1 cellular context compared by ENCODE assay signal in genomic region chr6:75204959-75205775, GRCh38.
TF ChIP-seq lines count a peak whose summit lies in the region.

No MANE protein-coding gene starts in this region.

TF ChIP-seq in SK-N-SH, 30 proteins besides CTCF, POLR2A, EP300 and RAD21 (continued from another document):
- TF ChIP-seq, protein P1, sequence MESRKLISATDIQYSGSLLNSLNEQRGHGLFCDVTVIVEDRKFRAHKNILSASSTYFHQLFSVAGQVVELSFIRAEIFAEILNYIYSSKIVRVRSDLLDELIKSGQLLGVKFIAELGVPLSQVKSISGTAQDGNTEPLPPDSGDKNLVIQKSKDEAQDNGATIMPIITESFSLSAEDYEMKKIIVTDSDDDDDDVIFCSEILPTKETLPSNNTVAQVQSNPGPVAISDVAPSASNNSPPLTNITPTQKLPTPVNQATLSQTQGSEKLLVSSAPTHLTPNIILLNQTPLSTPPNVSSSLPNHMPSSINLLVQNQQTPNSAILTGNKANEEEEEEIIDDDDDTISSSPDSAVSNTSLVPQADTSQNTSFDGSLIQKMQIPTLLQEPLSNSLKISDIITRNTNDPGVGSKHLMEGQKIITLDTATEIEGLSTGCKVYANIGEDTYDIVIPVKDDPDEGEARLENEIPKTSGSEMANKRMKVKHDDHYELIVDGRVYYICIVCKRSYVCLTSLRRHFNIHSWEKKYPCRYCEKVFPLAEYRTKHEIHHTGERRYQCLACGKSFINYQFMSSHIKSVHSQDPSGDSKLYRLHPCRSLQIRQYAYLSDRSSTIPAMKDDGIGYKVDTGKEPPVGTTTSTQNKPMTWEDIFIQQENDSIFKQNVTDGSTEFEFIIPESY (IDR thresholded peaks at IDR 0.05; ENCODE audit: borderline replicate concordance, low read depth), result no peak
- TF ChIP-seq MAX (IDR thresholded peaks at IDR 0.05; ENCODE audit: low read depth) (no peak), YY1 (IDR thresholded peaks at IDR 0.05; ENCODE audit: low read depth) (no peak), JUND (IDR thresholded peaks at IDR 0.05) (no peak)
- TF ChIP-seq, protein P2, sequence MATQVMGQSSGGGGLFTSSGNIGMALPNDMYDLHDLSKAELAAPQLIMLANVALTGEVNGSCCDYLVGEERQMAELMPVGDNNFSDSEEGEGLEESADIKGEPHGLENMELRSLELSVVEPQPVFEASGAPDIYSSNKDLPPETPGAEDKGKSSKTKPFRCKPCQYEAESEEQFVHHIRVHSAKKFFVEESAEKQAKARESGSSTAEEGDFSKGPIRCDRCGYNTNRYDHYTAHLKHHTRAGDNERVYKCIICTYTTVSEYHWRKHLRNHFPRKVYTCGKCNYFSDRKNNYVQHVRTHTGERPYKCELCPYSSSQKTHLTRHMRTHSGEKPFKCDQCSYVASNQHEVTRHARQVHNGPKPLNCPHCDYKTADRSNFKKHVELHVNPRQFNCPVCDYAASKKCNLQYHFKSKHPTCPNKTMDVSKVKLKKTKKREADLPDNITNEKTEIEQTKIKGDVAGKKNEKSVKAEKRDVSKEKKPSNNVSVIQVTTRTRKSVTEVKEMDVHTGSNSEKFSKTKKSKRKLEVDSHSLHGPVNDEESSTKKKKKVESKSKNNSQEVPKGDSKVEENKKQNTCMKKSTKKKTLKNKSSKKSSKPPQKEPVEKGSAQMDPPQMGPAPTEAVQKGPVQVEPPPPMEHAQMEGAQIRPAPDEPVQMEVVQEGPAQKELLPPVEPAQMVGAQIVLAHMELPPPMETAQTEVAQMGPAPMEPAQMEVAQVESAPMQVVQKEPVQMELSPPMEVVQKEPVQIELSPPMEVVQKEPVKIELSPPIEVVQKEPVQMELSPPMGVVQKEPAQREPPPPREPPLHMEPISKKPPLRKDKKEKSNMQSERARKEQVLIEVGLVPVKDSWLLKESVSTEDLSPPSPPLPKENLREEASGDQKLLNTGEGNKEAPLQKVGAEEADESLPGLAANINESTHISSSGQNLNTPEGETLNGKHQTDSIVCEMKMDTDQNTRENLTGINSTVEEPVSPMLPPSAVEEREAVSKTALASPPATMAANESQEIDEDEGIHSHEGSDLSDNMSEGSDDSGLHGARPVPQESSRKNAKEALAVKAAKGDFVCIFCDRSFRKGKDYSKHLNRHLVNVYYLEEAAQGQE (IDR thresholded peaks at IDR 0.05; ENCODE audit: low read depth, low read length), result no peak
